1 cellular context compared by ENCODE assay signal in genomic region chr3:144770813-144771400, GRCh38.
TF ChIP-seq lines count a peak whose summit lies in the region.

No MANE protein-coding gene starts in this region.

TF ChIP-seq in GM23338, 12 proteins besides CTCF, POLR2A, EP300 and RAD21 (continued from another document):
- no peak for TF ChIP-seq ZNF462 (CRISPR knock-in tag; IDR thresholded peaks at IDR 0.05)
- no peak for TF ChIP-seq ZNF114 (CRISPR knock-in tag; IDR thresholded peaks at IDR 0.05)
- TF ChIP-seq STAT1 (IDR thresholded peaks at IDR 0.05; ENCODE audit: unreplicated experiment) = no peak
- TF ChIP-seq EZH2 (IDR thresholded peaks at IDR 0.05; ENCODE audit: low read depth, unreplicated experiment) = no peak
- no peak for TF ChIP-seq JUNB (IDR thresholded peaks at IDR 0.05; ENCODE audit: unreplicated experiment)
- TF ChIP-seq CREB1 (CRISPR knock-in tag; IDR thresholded peaks at IDR 0.05; ENCODE audit: low read depth) = no peak
